In the genomic region with DNA sequence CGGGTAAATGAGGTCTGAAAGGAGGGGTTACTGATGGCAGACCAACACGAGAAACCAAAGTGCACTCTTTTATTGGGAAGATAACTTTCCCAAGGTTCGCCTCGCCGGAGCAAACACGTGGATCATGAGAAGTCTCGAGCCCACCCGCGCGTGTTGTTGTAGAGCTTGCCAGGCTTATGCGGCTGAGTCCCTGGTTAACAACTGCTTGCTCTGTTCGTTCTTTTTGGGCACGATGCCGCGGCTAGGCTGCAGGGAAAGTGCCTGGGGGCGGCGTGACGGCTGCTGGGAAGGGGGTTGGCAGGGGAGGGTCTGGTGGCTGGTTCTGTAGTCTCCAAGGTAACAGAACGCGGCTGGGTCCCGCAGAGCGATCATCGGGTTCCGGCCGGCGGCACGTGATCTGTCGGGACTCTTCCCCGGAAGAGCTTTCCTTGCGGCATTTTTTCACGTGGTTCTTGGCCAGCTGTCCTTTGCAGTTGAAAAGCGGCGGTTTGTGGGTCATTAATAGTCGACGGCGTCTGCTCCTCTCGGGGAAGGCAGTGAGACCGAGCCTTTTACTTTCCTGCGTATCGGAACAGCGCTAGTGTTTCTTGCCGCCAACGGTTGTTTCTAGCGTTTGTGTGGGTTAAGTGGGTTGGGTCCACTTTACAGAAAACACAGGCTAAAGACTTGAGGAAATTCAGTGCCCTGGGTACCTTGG, we compare ENCODE assay signal across 8 cellular contexts. TPM values are rescaled to one million over a fixed set of nuclear protein-coding genes. Genes with fewer than 3 reads are reported as not detected.
A peak's percentile ranks its signal among the peaks of the same experiment; 100 is the strongest.
DNase-seq lines count a peak whose midpoint lies in the region; ATAC-seq and TF ChIP-seq lines count a peak whose summit lies in the region.

No MANE protein-coding gene starts in this region.

- peak overlapping the region; percentile 43 to 86 for H3K27ac ChIP-seq in coronary artery

- H3K9me3 Mint-ChIP-seq in activated CD4-positive, alpha-beta T cell treated with anti-CD3 and anti-CD28 coated beads, Interleukin-2, amount 10 ng/mL, durations not matched to agents 7 days and 5 days = peaks cover 11% of the 10 kb centered on the region

- TF ChIP-seq CTCF in coronary artery (IDR thresholded peaks at IDR 0.05) = no peak

- H3K4me3 ChIP-seq in coronary artery = peak overlapping the region; percentile 75

- CTCF ChIA-PET in activated CD4-positive, alpha-beta T cell treated with anti-CD3 and anti-CD28 coated beads, Interleukin-2, amount 10 ng/mL, durations not matched to agents 7 days and 5 days (lab: Charles Lee) = interaction anchor here (0.9 to 2.0 kb wide), 4 partner anchors 14 to 139 kb away, joined by 3 to 9 read pairs (median 3); no protein-coding TSS in a partner anchor

- ATAC-seq in HG02870 (IDR thresholded peaks at IDR 0.05; ENCODE audit: unreplicated experiment) (peak; percentile 39), left colon (peak; percentile 49), HG03095 (IDR thresholded peaks at IDR 0.05; ENCODE audit: unreplicated experiment) (no peak)

- POLR2A ChIA-PET in activated CD4-positive, alpha-beta T cell treated with anti-CD3 and anti-CD28 coated beads, Interleukin-2, amount 10 ng/mL, durations not matched to agents 7 days and 5 days (lab: Charles Lee) = interaction anchor here (0.6 kb wide), 1 partner anchor 1585 kb away, joined by 5 read pairs; no protein-coding TSS in a partner anchor

- H3K4me3 Mint-ChIP-seq in activated CD4-positive, alpha-beta T cell treated with anti-CD3 and anti-CD28 coated beads, Interleukin-2, amount 10 ng/mL, durations not matched to agents 7 days and 5 days = peak overlapping the region; percentile 83

- intact Hi-C loops in left colon (cut with DNase I, micrococcal nuclease) = no loop called here

- peak overlapping the region; percentile 91 for H3K27ac Mint-ChIP-seq in activated CD4-positive, alpha-beta T cell treated with anti-CD3 and anti-CD28 coated beads, Interleukin-2, amount 10 ng/mL, durations not matched to agents 7 days and 5 days

- peaks cover 19% of the 10 kb centered on the region for H3K36me3 Mint-ChIP-seq in activated CD4-positive, alpha-beta T cell treated with anti-CD3 and anti-CD28 coated beads, Interleukin-2, amount 10 ng/mL, durations not matched to agents 7 days and 5 days (ENCODE audit: low read depth)

- H3K4me1 Mint-ChIP-seq in activated CD4-positive, alpha-beta T cell treated with anti-CD3 and anti-CD28 coated beads, Interleukin-2, amount 10 ng/mL, durations not matched to agents 7 days and 5 days = peaks cover 36% of the 10 kb centered on the region

- H3K27me3 Mint-ChIP-seq in activated CD4-positive, alpha-beta T cell treated with anti-CD3 and anti-CD28 coated beads, Interleukin-2, amount 10 ng/mL, durations not matched to agents 7 days and 5 days = peaks cover 26% of the 10 kb centered on the region

- DNase-seq in DMS79 treated with DMSO at 0.1 percent for 48 hours (lab: John Stamatoyannopoulos, UW) = peak; percentile 49
- peak; percentile 62 for DNase-seq in NCI-H524 treated with DMSO at 0.1 percent for 48 hours (lab: John Stamatoyannopoulos, UW)
- DNase-seq in activated CD4-positive, alpha-beta T cell treated with anti-CD3 and anti-CD28 coated beads, Interleukin-2, amount 10 ng/mL, durations not matched to agents 7 days and 5 days = peak; percentile 62
- peak; percentile 85 for DNase-seq in coronary artery (ENCODE audit: low spot score)
- DNase-seq in left colon = peak; percentile 78 to 79
- peak; percentile 17 to 24 for DNase-seq in stimulated activated CD4-positive, alpha-beta T cell treated with anti-CD3 and anti-CD28 coated beads, Interleukin-1b, Interleukin-23, amount 100 ng/mL, for 1 hour (ENCODE audit: low read depth in 2 of 2)

RNA-seq across cellular contexts. Expression of gene MGA, which starts 1.5 kb away (rescaled TPM):
- total RNA-seq in activated CD4-positive, alpha-beta T cell treated with anti-CD3 and anti-CD28 coated beads, Interleukin-2, amount 10 ng/mL, durations not matched to agents 7 days and 5 days = 10 to 100 TPM; 33.0 to 35.2 TPM
- total RNA-seq in left colon = 10 to 100 TPM; 26.9 to 28.2 TPM

Comparison
In these comparisons a context has a peak if more than half of its experiments do, and no peak if none do; other contexts are left out.
1. DNase-seq: peak in every context shown above with its lines; median percentile 85 in coronary artery; 78 in left colon; 62 in NCI-H524 treated with DMSO at 0.1 percent for 48 hours; 62 in activated CD4-positive, alpha-beta T cell treated with anti-CD3 and anti-CD28 coated beads, Interleukin-2, amount 10 ng/mL, durations not matched to agents 7 days and 5 days; 49 in DMS79 treated with DMSO at 0.1 percent for 48 hours; 20 in stimulated activated CD4-positive, alpha-beta T cell treated with anti-CD3 and anti-CD28 coated beads, Interleukin-1b, Interleukin-23, amount 100 ng/mL, for 1 hour.